ENCODE assay signal across 8 cellular contexts in the genomic region with DNA sequence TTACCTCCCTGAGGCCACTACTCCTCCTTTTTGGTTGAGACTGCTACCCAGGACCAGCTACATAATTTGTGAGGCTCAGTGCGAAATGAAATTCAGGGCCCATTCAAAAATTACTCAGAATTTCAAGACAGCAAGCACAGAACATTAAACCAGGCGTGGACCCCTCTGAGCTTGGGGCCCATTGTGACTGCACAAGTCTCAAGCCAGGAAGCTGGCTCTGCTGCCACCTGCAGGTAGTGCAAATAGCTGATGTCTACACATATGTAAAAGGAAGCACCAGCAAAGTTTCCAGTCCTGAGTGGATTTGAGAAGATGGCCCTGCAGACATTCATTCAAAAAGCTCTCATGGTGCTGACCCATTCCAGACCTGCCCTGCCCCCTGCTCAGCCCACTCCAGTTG.
DNase-seq lines count a peak whose midpoint lies in the region; ATAC-seq, FAIRE-seq and TF ChIP-seq lines count a peak whose summit lies in the region.

No MANE protein-coding gene starts in this region.

- no peak for TF ChIP-seq EP300 in Ishikawa (IDR thresholded peaks at IDR 0.05; ENCODE audit: borderline replicate concordance)

- H3K9me3 ChIP-seq in keratinocyte (ENCODE audit: control insufficient read depth, low read depth, low read length), result no peaks in the 10 kb centered on the region

- H3K9ac ChIP-seq in keratinocyte (ENCODE audit: control insufficient read depth, extremely low read depth, insufficient read depth, low read length), result no peak overlapping the region

- H4K20me1 ChIP-seq in keratinocyte (ENCODE audit: control insufficient read depth, extremely low read depth, insufficient read depth, low read length), result no peaks in the 10 kb centered on the region

- H3K4me1 Mint-ChIP-seq in activated CD4-positive, alpha-beta memory T cell treated with anti-CD3 and anti-CD28 coated beads, Interleukin-2, amount 10 ng/mL, durations not matched to agents 7 days and 5 days, result no peaks in the 10 kb centered on the region

- dilution Hi-C loops in keratinocyte (cut with MboI; ENCODE audit: extremely low pct_ligation_motif_present, low sequenced_read_pairs), result no loop called here

- H3K4me3 ChIP-seq in AG10803 (ENCODE audit: low read length), result no peak overlapping the region
- no peak overlapping the region for H3K4me3 ChIP-seq in keratinocyte (ENCODE audit: control insufficient read depth in 2 of 3, extremely low read depth in 1 of 3, insufficient read depth in 2 of 3, low read depth in 1 of 3, low read length in 3 of 3)

- no peak overlapping the region for H3K27ac Mint-ChIP-seq in activated CD4-positive, alpha-beta memory T cell treated with anti-CD3 and anti-CD28 coated beads, Interleukin-2, amount 10 ng/mL, durations not matched to agents 7 days and 5 days

- no peaks in the 10 kb centered on the region for H3K36me3 ChIP-seq in keratinocyte (ENCODE audit: control insufficient read depth in 2 of 2, extremely low read depth in 1 of 2, insufficient read depth in 2 of 2, low read length in 2 of 2)

- peak; percentile 26 for FAIRE-seq in keratinocyte (lab: Jason Lieb, UNC)

- H3K4me3 Mint-ChIP-seq in activated CD4-positive, alpha-beta memory T cell treated with anti-CD3 and anti-CD28 coated beads, Interleukin-2, amount 10 ng/mL, durations not matched to agents 7 days and 5 days, result no peak overlapping the region

- CTCF ChIA-PET in activated CD4-positive, alpha-beta memory T cell treated with anti-CD3 and anti-CD28 coated beads, Interleukin-2, amount 10 ng/mL, durations not matched to agents 7 days and 5 days (lab: Charles Lee), result interaction anchor here (0.9 to 1.4 kb wide), 4 partner anchors 9 to 606 kb away, joined by 3 to 5 read pairs (median 4); no protein-coding TSS in a partner anchor

- no peaks in the 10 kb centered on the region for H3K9me3 Mint-ChIP-seq in activated CD4-positive, alpha-beta memory T cell treated with anti-CD3 and anti-CD28 coated beads, Interleukin-2, amount 10 ng/mL, durations not matched to agents 7 days and 5 days

- no peaks in the 10 kb centered on the region for H3K4me1 ChIP-seq in keratinocyte (ENCODE audit: control insufficient read depth, extremely low read depth, insufficient read depth, low read length)

- no peak overlapping the region for H3K27ac ChIP-seq in keratinocyte (ENCODE audit: control insufficient read depth, insufficient read depth, low read length)

- in situ Hi-C loops in GM13977 (cut with MboI; ENCODE audit: low pct_unique_long_range_greater_than_20kb, low sequenced_read_pairs, unreplicated experiment), result loop anchor here (25.0 kb wide), 1 partner anchor 617 kb away; no protein-coding TSS in a partner anchor

- no peaks in the 10 kb centered on the region for H3K27me3 ChIP-seq in keratinocyte (ENCODE audit: control insufficient read depth, extremely low read depth, insufficient read depth, low read length)

- no peak for ATAC-seq in HG03175 (IDR thresholded peaks at IDR 0.05; ENCODE audit: unreplicated experiment)

- DNase-seq in AG10803 (ENCODE audit: low read depth), result no peak
- peak; percentile 43 for DNase-seq in GM13977 (ENCODE audit: low spot score)
- peak; percentile 26 for DNase-seq in activated CD4-positive, alpha-beta memory T cell treated with anti-CD3 and anti-CD28 coated beads, Interleukin-2, amount 10 ng/mL, durations not matched to agents 7 days and 5 days
- no peak for DNase-seq in keratinocyte (ENCODE audit: low read depth, low spot score)
- DNase-seq in NCI-H345 treated with DMSO at 0.1 percent for 48 hours (lab: John Stamatoyannopoulos, UW; ENCODE audit: unreplicated experiment), result no peak
- no peak for DNase-seq in NCI-H510A treated with DMSO at 0.1 percent for 48 hours (lab: John Stamatoyannopoulos, UW)

- H3K4me2 ChIP-seq in keratinocyte (ENCODE audit: control insufficient read depth, extremely low read depth, insufficient read depth, low read depth, low read length), result no peak overlapping the region

- H2AFZ ChIP-seq in keratinocyte (ENCODE audit: control insufficient read depth, low read length), result no peak overlapping the region

- TF ChIP-seq CTCF in AG10803 (conservative IDR thresholded peaks at IDR 0.05; ENCODE audit: low read length) (peak; percentile 43), GM13977 (IDR thresholded peaks at IDR 0.05; ENCODE audit: extremely low read depth, insufficient read depth, missing control alignments) (peak; percentile 72), keratinocyte (optimal IDR thresholded peaks at IDR 0.05 in 1 of 3, IDR thresholded peaks at IDR 0.05 in 1 of 3, conservative IDR thresholded peaks at IDR 0.05 in 1 of 3; ENCODE audit: extremely low read depth in 1 of 3, insufficient read depth in 2 of 3, low read length in 3 of 3) (peak; percentile 63 to 81 (median 77))

- no peaks in the 10 kb centered on the region for H3K9me1 ChIP-seq in keratinocyte (ENCODE audit: control insufficient read depth, extremely low read depth, insufficient read depth, low read length)

- H3K27me3 Mint-ChIP-seq in activated CD4-positive, alpha-beta memory T cell treated with anti-CD3 and anti-CD28 coated beads, Interleukin-2, amount 10 ng/mL, durations not matched to agents 7 days and 5 days, result no peaks in the 10 kb centered on the region

- TF ChIP-seq RAD21 in Ishikawa (IDR thresholded peaks at IDR 0.05; ENCODE audit: low read depth), result peak; percentile 70

- no peaks in the 10 kb centered on the region for H3K36me3 Mint-ChIP-seq in activated CD4-positive, alpha-beta memory T cell treated with anti-CD3 and anti-CD28 coated beads, Interleukin-2, amount 10 ng/mL, durations not matched to agents 7 days and 5 days (ENCODE audit: low read depth)

- no peaks in the 10 kb centered on the region for H3K79me2 ChIP-seq in keratinocyte (ENCODE audit: control insufficient read depth, insufficient read depth, low read length)

- POLR2A ChIA-PET in activated CD4-positive, alpha-beta memory T cell treated with anti-CD3 and anti-CD28 coated beads, Interleukin-2, amount 10 ng/mL, durations not matched to agents 7 days and 5 days (lab: Charles Lee), result no interaction called here

TF ChIP-seq in Ishikawa, 13 proteins besides CTCF, POLR2A, EP300 and RAD21:
- no peak for TF ChIP-seq YY1 (IDR thresholded peaks at IDR 0.05; ENCODE audit: low read depth)
- TF ChIP-seq TAF1 (IDR thresholded peaks at IDR 0.05; ENCODE audit: low read depth), result no peak
- no peak for TF ChIP-seq CREB1 (IDR thresholded peaks at IDR 0.05; ENCODE audit: low read depth)
- TF ChIP-seq EGR1 (IDR thresholded peaks at IDR 0.05), result no peak
- TF ChIP-seq, protein P1, sequence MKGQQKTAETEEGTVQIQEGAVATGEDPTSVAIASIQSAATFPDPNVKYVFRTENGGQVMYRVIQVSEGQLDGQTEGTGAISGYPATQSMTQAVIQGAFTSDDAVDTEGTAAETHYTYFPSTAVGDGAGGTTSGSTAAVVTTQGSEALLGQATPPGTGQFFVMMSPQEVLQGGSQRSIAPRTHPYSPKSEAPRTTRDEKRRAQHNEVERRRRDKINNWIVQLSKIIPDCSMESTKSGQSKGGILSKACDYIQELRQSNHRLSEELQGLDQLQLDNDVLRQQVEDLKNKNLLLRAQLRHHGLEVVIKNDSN (IDR thresholded peaks at IDR 0.05), result no peak
- no peak for TF ChIP-seq NFIC (IDR thresholded peaks at IDR 0.05)
- TF ChIP-seq, protein P2, sequence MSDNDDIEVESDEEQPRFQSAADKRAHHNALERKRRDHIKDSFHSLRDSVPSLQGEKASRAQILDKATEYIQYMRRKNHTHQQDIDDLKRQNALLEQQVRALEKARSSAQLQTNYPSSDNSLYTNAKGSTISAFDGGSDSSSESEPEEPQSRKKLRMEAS (IDR thresholded peaks at IDR 0.05), result no peak

Comparison
In these comparisons a context has a peak if more than half of its experiments do, and no peak if none do; other contexts are left out.
1. DNase-seq: peak in GM13977 (single experiment) and activated CD4-positive, alpha-beta memory T cell treated with anti-CD3 and anti-CD28 coated beads, Interleukin-2, amount 10 ng/mL, durations not matched to agents 7 days and 5 days (single experiment); none in AG10803 (single experiment), keratinocyte (single experiment), NCI-H345 treated with DMSO at 0.1 percent for 48 hours (single experiment) and NCI-H510A treated with DMSO at 0.1 percent for 48 hours (single experiment).
2. Peak in every context shown above with its lines, with median percentiles within 50 percentile points of each other: CTCF ChIP-seq.